ENCODE assay signal across 8 cellular contexts in genomic region chr7:95434501-95435421, GRCh38. TPM values are rescaled to one million over a fixed set of nuclear protein-coding genes. Genes with fewer than 3 reads are reported as not detected.
DNase-seq lines count a peak whose midpoint lies in the region; ATAC-seq and TF ChIP-seq lines count a peak whose summit lies in the region.

Gene PON2, minus strand, starts transcription at chr7:95435028. Its CDS starts 77 bp downstream, at chr7:95434951.

- no peaks in the 10 kb centered on the region for H3K27me3 Mint-ChIP-seq in chondrocyte (ENCODE audit: low read depth)

- H3K4me3 Mint-ChIP-seq in chondrocyte (ENCODE audit: unreplicated experiment) = peak within 1 kb of the TSS; percentile 77

- DNase-seq in A172 (ENCODE audit: low spot score) (peak; percentile 71), NCI-H2081 treated with DMSO at 0.1 percent for 48 hours (lab: John Stamatoyannopoulos, UW) (peak; percentile 45), chondrocyte (ENCODE audit: low spot score) (peak; percentile 93), islet precursor cell (peak; percentile 93), smooth muscle cell of the brain vasculature (ENCODE audit: low read depth, low spot score) (peak; percentile 71)

- H3K9me3 Mint-ChIP-seq in chondrocyte (ENCODE audit: low read depth) = no peaks in the 10 kb centered on the region

- H3K4me1 Mint-ChIP-seq in chondrocyte (ENCODE audit: low read depth) = peaks cover 53% of the 10 kb centered on the region

- TF ChIP-seq CTCF in chondrocyte (IDR thresholded peaks at IDR 0.05) = peak; percentile 33

- ATAC-seq in GM18508 (IDR thresholded peaks at IDR 0.05; ENCODE audit: insufficient read depth, unreplicated experiment) (peak; percentile 91), HG02943 (IDR thresholded peaks at IDR 0.05; ENCODE audit: low read depth, unreplicated experiment) (peak; percentile 98)
- ATAC-seq in activated CD4-positive, CD25-positive, alpha-beta regulatory T cell treated with anti-CD3 and anti-CD28 coated beads, Interleukin-2, amount 50 U/mL, for 24 hours = peak; percentile 66 to 82

- peak within 1 kb of the TSS; percentile 97 for H3K27ac Mint-ChIP-seq in chondrocyte (ENCODE audit: unreplicated experiment)

- H3K36me3 Mint-ChIP-seq in chondrocyte (ENCODE audit: low read depth) = peaks cover 4% of the 10 kb centered on the region

RNA-seq across cellular contexts. Expression of gene PON2, which starts in this region (rescaled TPM):
- 210 and 228 TPM in 2 replicates for total RNA-seq in A172 (2014; rRNA removed; shearing (Covaris generic))
- 91.6 to 94.2 TPM (median 92.1 TPM) in 3 replicates for total RNA-seq in chondrocyte

Comparison
In these comparisons a context has a peak if more than half of its experiments do, and no peak if none do; other contexts are left out.
1. Peak in every context shown above with its lines: DNase-seq and ATAC-seq.